Comparison of ENCODE assay signal across 12 cellular contexts in genomic region chr16:88599092-88599733, GRCh38. TPM values are rescaled to one million over a fixed set of nuclear protein-coding genes. Genes with fewer than 3 reads are reported as not detected.
A peak's percentile ranks its signal among the peaks of the same experiment; 100 is the strongest.
DNase-seq lines count a peak whose midpoint lies in the region; ATAC-seq, FAIRE-seq and TF ChIP-seq lines count a peak whose summit lies in the region.
"Had no signal": no experiment of that assay in that cellular context is flagged by ENCODE, and none has a peak within 500 bp of the region (broad histone marks: within the 10 kb centered on the region; RNA-seq: fewer than 3 reads in every experiment).

No MANE protein-coding gene starts in this region.

- POLR2A ChIA-PET in HCT116 (lab: Charles Lee) = no interaction called here

- no peak overlapping the region for H3K27ac ChIP-seq in HCT116 (ENCODE audit: low read depth, low read length)
- H3K27ac ChIP-seq in liver (ENCODE audit: low read depth in 1 of 2, low read length in 2 of 2) = peak overlapping the region; percentile 9 to 47
- peak overlapping the region in 1 of 2 donors; percentile 81 for H3K27ac ChIP-seq in small intestine (ENCODE audit: low read depth in 1 of 2, low read length in 1 of 2)

- TF ChIP-seq POLR2A in HCT116 (IDR thresholded peaks at IDR 0.05; ENCODE audit: borderline replicate concordance, extremely low read depth, insufficient read depth, insufficient read length) = no peak

- H3K79me2 ChIP-seq in HCT116 (ENCODE audit: insufficient read depth, low read length) = peaks cover 66% of the 10 kb centered on the region

- peaks cover 47 to 54% of the 10 kb centered on the region in 2 experiments; a peak in 3 of 4 replicates for H3K36me3 ChIP-seq in HCT116 (ENCODE audit: control insufficient read depth in 1 of 2, insufficient read depth in 2 of 2, low read length in 2 of 2)
- H3K36me3 ChIP-seq in liver (ENCODE audit: control insufficient read depth in 4 of 4, insufficient read depth in 3 of 4, low read depth in 1 of 4, low read length in 3 of 4) = peaks cover 4 to 10% (median 7%) of the 10 kb centered on the region in 4 donors
- H3K36me3 ChIP-seq in small intestine (ENCODE audit: control insufficient read depth in 2 of 2, insufficient read depth in 2 of 2, low read length in 2 of 2) = peaks cover 7 to 24% of the 10 kb centered on the region in 2 donors

- intact Hi-C loops in HCT116 (cut with micrococcal nuclease) = no loop called here

- H3K4me1 ChIP-seq in HCT116 (ENCODE audit: control insufficient read depth in 1 of 2, insufficient read depth in 2 of 2, low read length in 2 of 2) (no peaks in the 10 kb centered on the region), liver (ENCODE audit: control insufficient read depth in 4 of 4, insufficient read depth in 4 of 4, low read length in 3 of 4) (peaks cover 0 to 47% (median 37%) of the 10 kb centered on the region in 4 donors), small intestine (ENCODE audit: control insufficient read depth in 2 of 2, insufficient read depth in 1 of 2, low read depth in 1 of 2, low read length in 1 of 2) (no peaks in the 10 kb centered on the region)

- TF ChIP-seq RAD21 in HCT116 (IDR thresholded peaks at IDR 0.05; ENCODE audit: low read depth) (no peak), liver (IDR thresholded peaks at IDR 0.05) (no peak)

- H3K9me2 ChIP-seq in HCT116 (ENCODE audit: insufficient read depth) = no peaks in the 10 kb centered on the region

- H3K4me2 ChIP-seq in HCT116 (ENCODE audit: low read length) = no peak overlapping the region

- H2AFZ ChIP-seq in HCT116 (ENCODE audit: low read depth, low read length, poor library complexity, severe bottlenecking) = no peak overlapping the region

- BruUV-seq in HCT116 (replicated peaks; lab: Mats Ljungman, UMichigan) = no TSS peak

- DNase-seq in HCT116 (ENCODE audit: low read depth, low spot score) (no peak), choroid plexus epithelial cell (ENCODE audit: low read depth) (peak; percentile 41), small intestine (peak; percentile 5), glomerular visceral epithelial cell (ENCODE audit: extremely low spot score) (no peak), AG20443 (ENCODE audit: low spot score) (no peak)
- DNase-seq: activated CD4-positive, alpha-beta T cell treated with anti-CD3 and anti-CD28 coated beads, Interleukin-2, amount 50 U/mL, for 48 hours; activated naive CD8-positive, alpha-beta T cell treated with anti-CD3 and anti-CD28 coated beads for 36 hours; CD4-positive, alpha-beta memory T cell had no signal

- H3K27me3 ChIP-seq in HCT116 (ENCODE audit: insufficient read depth, low read length) (no peaks in the 10 kb centered on the region), liver (ENCODE audit: control insufficient read depth in 4 of 4, insufficient read depth in 4 of 4, low read length in 3 of 4) (no peaks in the 10 kb centered on the region), small intestine (ENCODE audit: control insufficient read depth in 2 of 2, insufficient read depth in 2 of 2, low read length in 2 of 2) (no peaks in the 10 kb centered on the region)

- no peak for FAIRE-seq in small intestine (lab: Jason Lieb, UNC)
- FAIRE-seq: HTR-8/SVneo had no signal

- RAD21 ChIA-PET in HCT116 (lab: Charles Lee; ENCODE audit: low non-redundant PET in 1 of 2, low total read pairs in 2 of 2, uncharacterized antibody in 2 of 2, unreplicated experiment in 2 of 2) = no interaction called here

- 80% methylated on average over 14 of the region's 14 CpGs for WGBS in liver
- 77 to 91% (median 87%) methylated on average over 14 of the region's 14 CpGs for WGBS in small intestine, 3 donors

- H3K4me3 ChIP-seq in HCT116 (replicated peaks in 1 of 2; ENCODE audit: low read depth in 1 of 2, low read length in 2 of 2) (no peak overlapping the region), choroid plexus epithelial cell (ENCODE audit: low read depth, low read length) (no peak overlapping the region), liver (ENCODE audit: low read depth in 1 of 3, low read length in 3 of 3) (no peak overlapping the region), small intestine (ENCODE audit: low read depth in 1 of 2, low read length in 2 of 2) (no peak overlapping the region)

- CTCF ChIA-PET in HCT116 (lab: Charles Lee) = no interaction called here

- no peaks in the 10 kb centered on the region for H3K9me3 ChIP-seq in HCT116 (ENCODE audit: control insufficient read depth in 1 of 2, insufficient read depth in 1 of 2, low read depth in 1 of 2, low read length in 2 of 2)
- no peaks in the 10 kb centered on the region for H3K9me3 ChIP-seq in liver (ENCODE audit: control insufficient read depth in 4 of 4, low read length in 3 of 4)
- H3K9me3 ChIP-seq in small intestine (ENCODE audit: control insufficient read depth, low read depth) = no peaks in the 10 kb centered on the region

- 0 out of 2 replicates have a peak, but pooled peaks cover 4% of the 10 kb centered on the region for H4K20me1 ChIP-seq in HCT116 (ENCODE audit: insufficient read depth)

- no peak for TF ChIP-seq CTCF in HCT116 (IDR thresholded peaks at IDR 0.05 in 2 of 3, conservative IDR thresholded peaks at IDR 0.05 in 1 of 3; ENCODE audit: borderline replicate concordance in 1 of 3, insufficient read depth in 1 of 3, low read depth in 2 of 3, low read length in 2 of 3)
- TF ChIP-seq CTCF in choroid plexus epithelial cell (conservative IDR thresholded peaks at IDR 0.05; ENCODE audit: low read depth, low read length) = no peak
- TF ChIP-seq CTCF in liver (IDR thresholded peaks at IDR 0.05; ENCODE audit: low read depth, low read length, missing input control) = no peak

- peak; percentile 21; the same call in 1 of the 2 replicates for ATAC-seq in HCT116
- ATAC-seq in HG02981 (IDR thresholded peaks at IDR 0.05; ENCODE audit: unreplicated experiment) = no peak
- no peak for ATAC-seq in GM21825 (IDR thresholded peaks at IDR 0.05; ENCODE audit: unreplicated experiment)

- H3K9ac ChIP-seq in HCT116 (ENCODE audit: low read length) = no peak overlapping the region
- no peak overlapping the region for H3K9ac ChIP-seq in liver (ENCODE audit: low read depth in 1 of 2, low read length in 2 of 2)

TF ChIP-seq in HCT116, 20 proteins besides CTCF, POLR2A, EP300 and RAD21 (continues in another document):
- TF ChIP-seq CBX3 (IDR thresholded peaks at IDR 0.05; ENCODE audit: low read depth) (no peak), ZNF274 (IDR thresholded peaks at IDR 0.05; ENCODE audit: low read depth, low read length) (no peak), ELF1 (IDR thresholded peaks at IDR 0.05; ENCODE audit: borderline replicate concordance, low read depth) (no peak), ZBTB33 (IDR thresholded peaks at IDR 0.05; ENCODE audit: extremely low read depth, insufficient replicate concordance, low read length) (no peak), CEBPB (IDR thresholded peaks at IDR 0.05; ENCODE audit: low read depth) (no peak)

TF ChIP-seq in liver, 16 proteins besides CTCF, POLR2A, EP300 and RAD21:
- TF ChIP-seq ATF3 (IDR thresholded peaks at IDR 0.05) = no peak
- no peak for TF ChIP-seq YY1 (IDR thresholded peaks at IDR 0.05)
- no peak for TF ChIP-seq FOXA2 (IDR thresholded peaks at IDR 0.05)
- no peak for TF ChIP-seq EGR1 (IDR thresholded peaks at IDR 0.05; ENCODE audit: low read depth in 2 of 2)
- no peak for TF ChIP-seq JUND (IDR thresholded peaks at IDR 0.05)
- TF ChIP-seq NR2F2 (IDR thresholded peaks at IDR 0.05) = peak; percentile 22
- TF ChIP-seq SP1 (IDR thresholded peaks at IDR 0.05) = peak; percentile 57

RNA-seq across cellular contexts. Expression of gene ZC3H18, which starts 29.0 kb away (rescaled TPM):
- total RNA-seq in HCT116 (2021; ENCODE audit: unreplicated experiment) (57.8 TPM), liver (10 to 100 TPM; 10.2 to 10.3 TPM)
- polyA plus RNA-seq in HCT116 (2012) = 23.9 and 24.1 TPM in 2 replicates
- polyA plus RNA-seq in liver (10 to 100 TPM; 10.7 to 10.9 TPM), small intestine (10 to 100 TPM; 19.7 to 31.5 (median 24.9) TPM)

RNA-seq across cellular contexts. Expression of gene IL17C, which starts 39.2 kb away (rescaled TPM):
- not detected for total RNA-seq in HCT116 (2021; ENCODE audit: unreplicated experiment)
- 0.20 TPM in 1 of 2 replicates, not detected in the other for polyA plus RNA-seq in HCT116 (2012)
- total RNA-seq in liver = not detected
- polyA plus RNA-seq in liver = not detected
- polyA plus RNA-seq in small intestine = under 1 TPM in 1 of 3 donors, not detected in 2; 0.19 TPM
- total RNA-seq: activated naive CD8-positive, alpha-beta T cell treated with anti-CD3 and anti-CD28 coated beads for 36 hours had no signal
- polyA plus RNA-seq: CD4-positive, alpha-beta memory T cell had no signal

RNA-seq across cellular contexts. Expression of gene CYBA, which starts 51.6 kb away (rescaled TPM):
- total RNA-seq in HCT116 (2021; ENCODE audit: unreplicated experiment) = 321 TPM
- polyA plus RNA-seq in HCT116 (2012) = 329 and 359 TPM in 2 replicates
- 100 to 1,000 TPM in 1 of 2 donors, 10 to 100 TPM in 1; 45.8 to 217 TPM for total RNA-seq in liver
- 10 to 100 TPM; 39.0 to 59.5 TPM for polyA plus RNA-seq in liver
- 100 to 1,000 TPM in 2 of 3 donors, 10 to 100 TPM in 1; 61.1 to 320 (median 140) TPM for polyA plus RNA-seq in small intestine

Comparison
In these comparisons a context has a peak if more than half of its experiments do, and no peak if none do; other contexts are left out.
1. DNase-seq: peak in choroid plexus epithelial cell (single experiment) and small intestine (single experiment); none in HCT116 (single experiment), glomerular visceral epithelial cell (single experiment) and AG20443 (single experiment).